In genomic region chr1:63147783-63148182, GRCh38 we compare ENCODE assay signal across 24 cellular contexts.
"Had no signal": no experiment of that assay in that cellular context is flagged by ENCODE, and none has a peak within 500 bp of the region (broad histone marks: within the 10 kb centered on the region; RNA-seq: fewer than 3 reads in every experiment).

No MANE protein-coding gene starts in this region.

- H3K9me3 ChIP-seq: esophagus muscularis mucosa, left lung, lower lobe of right lung, mucosa of descending colon had no signal

- H3K9me3 Mint-ChIP-seq: mesothelial cell of epicardium had no signal

- H3K27ac ChIP-seq: coronary artery, dorsolateral prefrontal cortex, esophagus muscularis mucosa, foreskin keratinocyte, heart right ventricle, left lung, lower lobe of right lung had no signal

- H3K27ac Mint-ChIP-seq: mesothelial cell of epicardium, naive B cell had no signal

- H3K36me3 ChIP-seq: esophagus muscularis mucosa, heart right ventricle, left lung, lower lobe of right lung had no signal

- H3K4me1 ChIP-seq: esophagus muscularis mucosa, foreskin keratinocyte, heart right ventricle, left lung, lower lobe of right lung had no signal

- ATAC-seq: foreskin keratinocyte, heart right ventricle, left cardiac atrium, left lung, left ventricle myocardium superior, lower lobe of right lung, mucosa of descending colon had no signal

- H3K4me1 Mint-ChIP-seq: naive B cell had no signal

- FAIRE-seq: colon, endothelial cell of umbilical vein, frontal cortex, islet of Langerhans, keratinocyte had no signal

- H3K4me3 ChIP-seq: coronary artery, dorsolateral prefrontal cortex, esophagus muscularis mucosa, heart right ventricle, left lung, lower lobe of right lung, mucosa of descending colon had no signal

- H3K36me3 Mint-ChIP-seq: mesothelial cell of epicardium, naive B cell had no signal

- DNase-seq: dermis blood vessel endothelial cell; dorsolateral prefrontal cortex; effector CD4-positive, alpha-beta T cell; effector memory CD4-positive, alpha-beta T cell; foreskin keratinocyte; glutamatergic neuron; head of caudate nucleus; heart right ventricle; hippocampal formation; left cardiac atrium; left lung; left ventricle myocardium superior; lower lobe of right lung; mesenchymal stem cell; mucosa of descending colon; naive B cell had no signal

- H3K27me3 ChIP-seq: foreskin keratinocyte had no signal

- H3K4me3 Mint-ChIP-seq: mesothelial cell of epicardium, naive B cell had no signal
